ENCODE assay signal across 11 cellular contexts in genomic region chr19:40879349-40879748, GRCh38. TPM values are rescaled to one million over a fixed set of nuclear protein-coding genes. Genes with fewer than 3 reads are reported as not detected.
"Had no signal": no experiment of that assay in that cellular context is flagged by ENCODE, and none has a peak within 500 bp of the region (broad histone marks: within the 10 kb centered on the region; RNA-seq: fewer than 3 reads in every experiment).

No MANE protein-coding gene starts in this region.

RNA-seq across cellular contexts. Expression of gene CYP2A7, which starts 2.7 kb away (rescaled TPM):
- total RNA-seq: OCI-LY7, PC-3, PC-9, Peyer's patch, Right ventricle myocardium inferior, Right ventricle myocardium superior, RPMI7951, SJCRH30, SJSA1, SK-MEL-5 had no signal
- polyA plus RNA-seq: SK-N-SH had no signal

RNA-seq across cellular contexts. Expression of gene CYP2A6, which starts 29.1 kb away (rescaled TPM):
- total RNA-seq: OCI-LY7, PC-3, PC-9, Peyer's patch, Right ventricle myocardium inferior, RPMI7951, SJCRH30, SJSA1, SK-MEL-5 had no signal
- polyA plus RNA-seq: SK-N-SH had no signal
